ENCODE assay signal across 11 cellular contexts in the genomic region with DNA sequence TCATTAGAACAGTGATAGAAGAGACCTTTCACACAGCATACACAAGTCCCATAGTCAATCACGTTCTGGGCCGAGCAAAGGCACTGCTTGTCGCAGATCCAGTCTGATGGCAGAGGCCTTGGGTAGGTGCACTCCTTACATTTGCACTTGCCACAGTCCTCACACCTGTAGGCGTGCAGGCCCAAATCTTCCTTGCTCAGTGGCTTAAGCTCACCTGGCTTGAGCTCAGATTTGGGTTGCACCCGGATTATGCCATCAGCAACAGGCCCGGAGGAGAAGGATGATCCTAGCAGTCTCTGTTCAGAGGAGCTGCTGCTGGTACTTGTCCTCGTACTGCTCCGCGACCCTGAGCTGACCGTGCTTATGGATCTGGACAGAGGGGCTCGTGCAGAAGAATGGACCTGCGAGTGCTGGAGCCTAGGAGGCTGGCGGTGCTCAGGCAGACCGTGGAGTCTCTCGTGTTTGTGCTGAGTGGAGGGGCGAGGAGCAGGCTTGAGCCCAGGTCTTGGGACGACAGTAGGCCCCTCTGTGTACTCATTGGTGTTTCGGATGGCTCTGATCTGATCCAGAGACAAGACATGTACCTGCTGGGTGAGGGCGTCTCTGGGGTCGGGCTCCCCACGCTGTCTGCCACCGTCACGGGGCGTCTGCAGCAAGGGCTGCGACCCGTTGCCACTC. TPM values are rescaled to one million over a fixed set of nuclear protein-coding genes. Genes with fewer than 3 reads are reported as not detected.
DNase-seq lines count a peak whose midpoint lies in the region; TF ChIP-seq lines count a peak whose summit lies in the region.
"Had no signal": no experiment of that assay in that cellular context is flagged by ENCODE, and none has a peak within 500 bp of the region (broad histone marks: within the 10 kb centered on the region; RNA-seq: fewer than 3 reads in every experiment).

No MANE protein-coding gene starts in this region.

- H3K27ac ChIP-seq in layer of hippocampus (ENCODE audit: low read depth, low read length) (peak overlapping the region; percentile 42), smooth muscle cell (ENCODE audit: low read depth) (peak overlapping the region; percentile 98)

- peaks cover 81% of the 10 kb centered on the region for H4K20me1 ChIP-seq in smooth muscle cell (ENCODE audit: low read depth)

- DNase-seq in HFF-Myc (ENCODE audit: extremely low read depth, low read depth), result no peak
- DNase-seq in chondrocyte (ENCODE audit: low spot score), result no peak
- DNase-seq in smooth muscle cell (lab: John Stamatoyannopoulos, UW; ENCODE audit: unreplicated experiment), result no peak
- DNase-seq in CD1c-positive myeloid dendritic cell (ENCODE audit: extremely low spot score), result no peak
- DNase-seq in NCI-H187 treated with DMSO at 0.1 percent for 48 hours (lab: John Stamatoyannopoulos, UW), result no peak
- DNase-seq in GF-D8 (lab: John Stamatoyannopoulos, UW), result no peak
- DNase-seq in MV-4-11 (lab: John Stamatoyannopoulos, UW), result no peak
- DNase-seq: testis had no signal

- TF ChIP-seq CTCF in HFF-Myc (IDR thresholded peaks at IDR 0.05; ENCODE audit: low read depth, low read length, missing control alignments) (no peak), chondrocyte (IDR thresholded peaks at IDR 0.05) (no peak), smooth muscle cell (IDR thresholded peaks at IDR 0.05; ENCODE audit: borderline replicate concordance, insufficient read depth, poor library complexity, severe bottlenecking) (no peak)

- H3K4me2 ChIP-seq in smooth muscle cell, result peak overlapping the region; percentile 88

- H3K27me3 ChIP-seq in layer of hippocampus (ENCODE audit: control insufficient read depth, insufficient read depth, low read length) (no peaks in the 10 kb centered on the region), smooth muscle cell (ENCODE audit: low read depth) (no peaks in the 10 kb centered on the region)
- H3K27me3 ChIP-seq: testis had no signal

- WGBS in smooth muscle cell (ENCODE audit: low lambda C conversion rate), result 34% methylated on average over 26 of the region's 26 CpGs

- H2AFZ ChIP-seq in smooth muscle cell (ENCODE audit: low read depth), result no peak overlapping the region

- H3F3A ChIP-seq in smooth muscle cell (ENCODE audit: low read depth), result peaks cover 38% of the 10 kb centered on the region

- H3K36me3 Mint-ChIP-seq in chondrocyte (ENCODE audit: low read depth), result no peaks in the 10 kb centered on the region
- H3K36me3 Mint-ChIP-seq: natural killer cell treated with Interleukin-12 subunit alpha and Interleukin-12 subunit beta and Interleukin-15 and Interleukin-18, amount 100 ng/mL, for 72 hours had no signal

- peak overlapping the region; percentile 73 for H3K27ac Mint-ChIP-seq in chondrocyte (ENCODE audit: unreplicated experiment)
- H3K27ac Mint-ChIP-seq: natural killer cell treated with Interleukin-12 subunit alpha and Interleukin-12 subunit beta and Interleukin-15 and Interleukin-18, amount 100 ng/mL, for 72 hours had no signal

- no peaks in the 10 kb centered on the region for H3K9me3 ChIP-seq in smooth muscle cell (replicated peaks; ENCODE audit: low read depth)
- H3K9me3 ChIP-seq: testis had no signal

- H3K27me3 Mint-ChIP-seq in chondrocyte (ENCODE audit: low read depth), result no peaks in the 10 kb centered on the region
- H3K27me3 Mint-ChIP-seq: natural killer cell treated with Interleukin-12 subunit alpha and Interleukin-12 subunit beta and Interleukin-15 and Interleukin-18, amount 100 ng/mL, for 72 hours had no signal

- peaks cover 24% of the 10 kb centered on the region for H3K4me1 Mint-ChIP-seq in chondrocyte (ENCODE audit: low read depth)

- H3K9ac ChIP-seq in smooth muscle cell (ENCODE audit: low read depth), result peak overlapping the region; percentile 99

- peaks cover 4% of the 10 kb centered on the region for H3K36me3 ChIP-seq in smooth muscle cell (ENCODE audit: low read depth)

- peak overlapping the region; percentile 81 for H3K4me3 ChIP-seq in HFF-Myc (replicated peaks; ENCODE audit: low read depth, low read length)
- H3K4me3 ChIP-seq in smooth muscle cell, result peak overlapping the region; percentile 76

- H3K4me1 ChIP-seq in smooth muscle cell (ENCODE audit: low read depth), result peaks cover 32% of the 10 kb centered on the region

- H3K79me2 ChIP-seq in smooth muscle cell (ENCODE audit: low read depth), result peaks cover 82% of the 10 kb centered on the region

- H3K4me3 Mint-ChIP-seq in chondrocyte (ENCODE audit: unreplicated experiment), result no peak overlapping the region
- H3K4me3 Mint-ChIP-seq: natural killer cell treated with Interleukin-12 subunit alpha and Interleukin-12 subunit beta and Interleukin-15 and Interleukin-18, amount 100 ng/mL, for 72 hours had no signal

- no peaks in the 10 kb centered on the region for H3K9me3 Mint-ChIP-seq in chondrocyte (ENCODE audit: low read depth)
- H3K9me3 Mint-ChIP-seq: natural killer cell treated with Interleukin-12 subunit alpha and Interleukin-12 subunit beta and Interleukin-15 and Interleukin-18, amount 100 ng/mL, for 72 hours had no signal

RNA-seq across cellular contexts. Expression of gene SPRY2, which starts 3.8 kb away (rescaled TPM):
- 10.5 to 14.8 TPM (median 11.2 TPM) in 3 replicates for total RNA-seq in chondrocyte
- total RNA-seq in smooth muscle cell, result 92.6 and 103 TPM in 2 replicates
- polyA plus RNA-seq in smooth muscle cell, result 114 and 154 TPM in 2 replicates
- total RNA-seq: T-helper 1 cell treated with Interleukin-12 subunit alpha and Interleukin-12 subunit beta and Interleukin-4 antibody, amounts not matched to agents 30 ng/mL and 1 ng/mL, for 36 hours had no signal
